18 cellular contexts compared by ENCODE assay signal in genomic region chr12:109466821-109467220, GRCh38. TPM values are rescaled to one million over a fixed set of nuclear protein-coding genes. Genes with fewer than 3 reads are reported as not detected.
A peak's percentile ranks its signal among the peaks of the same experiment; 100 is the strongest.
DNase-seq lines count a peak whose midpoint lies in the region; ATAC-seq and TF ChIP-seq lines count a peak whose summit lies in the region.
"Had no signal": no experiment of that assay in that cellular context is flagged by ENCODE, and none has a peak within 500 bp of the region (broad histone marks: within the 10 kb centered on the region; RNA-seq: fewer than 3 reads in every experiment).

No MANE protein-coding gene starts in this region.

- TF ChIP-seq CTCF in heart left ventricle (IDR thresholded peaks at IDR 0.05) (no peak), lower lobe of right lung (IDR thresholded peaks at IDR 0.05) (no peak), gastrocnemius medialis (IDR thresholded peaks at IDR 0.05 in 4 of 5, conservative IDR thresholded peaks at IDR 0.05 in 1 of 5) (no peak), uterus (IDR thresholded peaks at IDR 0.05) (no peak), glutamatergic neuron (IDR thresholded peaks at IDR 0.05; ENCODE audit: partially characterized antibody, unreplicated experiment) (no peak), MM.1S (IDR thresholded peaks at IDR 0.05; ENCODE audit: low read length) (no peak)

- H3K36me3 ChIP-seq in heart left ventricle (peaks cover 0 to 67% (median 27%) of the 10 kb centered on the region in 9 donors), lower lobe of right lung (peaks cover 64% of the 10 kb centered on the region), gastrocnemius medialis (peaks cover 0 to 31% of the 10 kb centered on the region in 2 donors), uterus (no peaks in the 10 kb centered on the region), MM.1S (replicated peaks; ENCODE audit: insufficient read depth, low read length) (no peaks in the 10 kb centered on the region)

- peaks cover 2% of the 10 kb centered on the region for H3K27me3 Mint-ChIP-seq in glutamatergic neuron (ENCODE audit: unreplicated experiment)
- H3K27me3 Mint-ChIP-seq: activated CD8-positive, alpha-beta memory T cell treated with anti-CD3 and anti-CD28 coated beads, Interleukin-2, amount 10 ng/mL, durations not matched to agents 7 days and 5 days had no signal

- peaks cover 59% of the 10 kb centered on the region for H3K79me2 ChIP-seq in MM.1S (ENCODE audit: low read length)

- H3K9me3 ChIP-seq in heart left ventricle (no peaks in the 10 kb centered on the region), lower lobe of right lung (no peaks in the 10 kb centered on the region), gastrocnemius medialis (no peaks in the 10 kb centered on the region), uterus (no peaks in the 10 kb centered on the region), MM.1S (replicated peaks; ENCODE audit: insufficient read depth, low read length) (no peaks in the 10 kb centered on the region)

- H3K9me2 ChIP-seq in MM.1S (replicated peaks; ENCODE audit: insufficient read depth, low read length): no peaks in the 10 kb centered on the region

- DNase-seq in heart left ventricle (no peak), left ventricle myocardium superior (no peak), lower lobe of right lung (no peak), gastrocnemius medialis (no peak), uterus (no peak), glutamatergic neuron (no peak), MM.1S (no peak), SK-N-DZ (ENCODE audit: low spot score) (no peak)
- DNase-seq: activated CD4-positive, alpha-beta T cell treated with anti-CD3 and anti-CD28 coated beads for 1 hour; activated CD8-positive, alpha-beta memory T cell treated with anti-CD3 and anti-CD28 coated beads, Interleukin-2, amount 10 ng/mL, durations not matched to agents 7 days and 5 days; cerebellar nuclear complex; EL; H9; NCI-H2029; NCI-H446; NK-92 treated with Interleukin-12 subunit alpha and Interleukin-12 subunit beta, amount 100 ng/mL, for 24 hours; stimulated activated naive CD4-positive, alpha-beta T cell had no signal

- TF ChIP-seq POLR2A in heart left ventricle (IDR thresholded peaks at IDR 0.05) (no peak), gastrocnemius medialis (IDR thresholded peaks at IDR 0.05) (no peak), uterus (IDR thresholded peaks at IDR 0.05) (no peak)

- H3K4me3 ChIP-seq in heart left ventricle (no peak overlapping the region), lower lobe of right lung (no peak overlapping the region), gastrocnemius medialis (no peak overlapping the region), uterus (no peak overlapping the region), MM.1S (ENCODE audit: low read length) (no peak overlapping the region)

- H3K27ac ChIP-seq in heart left ventricle (peak overlapping the region in 11 of 12 donors; percentile 59 to 100 (median 96)), lower lobe of right lung (peak overlapping the region; percentile 67), gastrocnemius medialis (peak overlapping the region; percentile 5 to 55 (median 24)), uterus (peak overlapping the region; percentile 94 to 97), MM.1S (ENCODE audit: low read length) (no peak overlapping the region)

- intact Hi-C loops in heart left ventricle (cut with DNase I): no loop called here
- intact Hi-C loops in left ventricle myocardium superior (cut with micrococcal nuclease): no loop called here
- intact Hi-C loops in lower lobe of right lung (cut with DNase I): no loop called here
- intact Hi-C loops in gastrocnemius medialis (cut with DNase I; ENCODE audit: low total_unique reads): no loop called here
- intact Hi-C loops in uterus (cut with DNase I; ENCODE audit: low total_unique reads): no loop called here

- H3K27me3 ChIP-seq in heart left ventricle (no peaks in the 10 kb centered on the region), lower lobe of right lung (ENCODE audit: low read depth) (no peaks in the 10 kb centered on the region), gastrocnemius medialis (no peaks in the 10 kb centered on the region), uterus (no peaks in the 10 kb centered on the region), MM.1S (replicated peaks; ENCODE audit: insufficient read depth, low read length) (no peaks in the 10 kb centered on the region)

- ATAC-seq in heart left ventricle: no peak
- no peak for ATAC-seq in left ventricle myocardium superior
- ATAC-seq in lower lobe of right lung: no peak
- ATAC-seq in gastrocnemius medialis: no peak
- ATAC-seq: activated CD8-positive, alpha-beta memory T cell treated with anti-CD3 and anti-CD28 coated beads, Interleukin-2, amount 10 ng/mL, durations not matched to agents 7 days and 5 days had no signal

- in situ Hi-C loops in gastrocnemius medialis (cut with MboI; ENCODE audit: low sequenced_read_pairs in 4 of 4): no loop called here

- no peak overlapping the region for H3K4me2 ChIP-seq in MM.1S (ENCODE audit: low read depth, low read length)

- 23 to 54% (median 47%) methylated on average over 2 to 3 of the region's 3 CpGs for WGBS in heart left ventricle, 4 donors

- H4K20me1 ChIP-seq in MM.1S (ENCODE audit: insufficient read depth, low read length): no peaks in the 10 kb centered on the region

- H3K4me3 Mint-ChIP-seq in glutamatergic neuron (ENCODE audit: unreplicated experiment): no peak overlapping the region
- H3K4me3 Mint-ChIP-seq: activated CD8-positive, alpha-beta memory T cell treated with anti-CD3 and anti-CD28 coated beads, Interleukin-2, amount 10 ng/mL, durations not matched to agents 7 days and 5 days; H9; nephron had no signal

- no peak overlapping the region for H3K9ac ChIP-seq in MM.1S (ENCODE audit: low read length)

- H3K27ac Mint-ChIP-seq in glutamatergic neuron (ENCODE audit: unreplicated experiment): no peak overlapping the region
- H3K27ac Mint-ChIP-seq: activated CD8-positive, alpha-beta memory T cell treated with anti-CD3 and anti-CD28 coated beads, Interleukin-2, amount 10 ng/mL, durations not matched to agents 7 days and 5 days had no signal

- H3K9me3 Mint-ChIP-seq in glutamatergic neuron (ENCODE audit: unreplicated experiment): peaks cover 4% of the 10 kb centered on the region
- H3K9me3 Mint-ChIP-seq: H9, nephron had no signal

- H3K36me3 Mint-ChIP-seq in glutamatergic neuron (ENCODE audit: unreplicated experiment): no peaks in the 10 kb centered on the region

- peaks cover 48 to 92% (median 79%) of the 10 kb centered on the region in 12 donors for H3K4me1 ChIP-seq in heart left ventricle
- H3K4me1 ChIP-seq in lower lobe of right lung: peaks cover 97% of the 10 kb centered on the region
- H3K4me1 ChIP-seq in gastrocnemius medialis: peaks cover 43 to 57% of the 10 kb centered on the region in 2 donors
- peaks cover 17 to 49% of the 10 kb centered on the region in 2 donors for H3K4me1 ChIP-seq in uterus
- no peaks in the 10 kb centered on the region for H3K4me1 ChIP-seq in MM.1S (ENCODE audit: low read length)

- no peak overlapping the region for H2AFZ ChIP-seq in MM.1S (ENCODE audit: low read length)

- H3K4me1 Mint-ChIP-seq in glutamatergic neuron (ENCODE audit: low read depth, unreplicated experiment): peaks cover 41% of the 10 kb centered on the region

- no peaks in the 10 kb centered on the region for H3F3A ChIP-seq in MM.1S (ENCODE audit: insufficient read depth, low read length)

RNA-seq across cellular contexts. Expression of gene KCTD10, which starts 10.3 kb away (rescaled TPM):
- total RNA-seq in heart left ventricle (10 to 100 TPM; 20.8 to 52.3 (median 37.1) TPM), left ventricle myocardium superior (29.8 TPM), lower lobe of right lung (61.4 TPM), gastrocnemius medialis (10 to 100 TPM in 3 of 4 donors, 1 to 10 TPM in 1; 7.5 to 14.8 (median 10.6) TPM), uterus (10 to 100 TPM; 38.2 to 88.4 (median 63.6) TPM), glutamatergic neuron (ENCODE audit: unreplicated experiment) (95.2 TPM)
- 10 to 100 TPM in 1 of 2 donors, 1 to 10 TPM in 1; 9.5 to 47.6 TPM for polyA plus RNA-seq in heart left ventricle
- 21.1 and 33.0 TPM in 2 replicates for polyA plus RNA-seq in SK-N-DZ (2014; cell fraction: cytosol; rRNA removed)
- polyA plus RNA-seq in SK-N-DZ (2014; cell fraction: nucleus; rRNA removed): 12.8 and 21.9 TPM in 2 replicates

RNA-seq across cellular contexts. Expression of gene UBE3B, which starts 10.6 kb away (rescaled TPM):
- total RNA-seq in heart left ventricle (10 to 100 TPM; 45.7 to 82.7 (median 53.8) TPM), left ventricle myocardium superior (58.1 TPM), lower lobe of right lung (40.1 TPM), gastrocnemius medialis (10 to 100 TPM; 44.8 to 58.2 (median 55.9) TPM), uterus (10 to 100 TPM; 14.7 to 64.2 (median 30.7) TPM), glutamatergic neuron (ENCODE audit: unreplicated experiment) (44.2 TPM)
- 10 to 100 TPM; 19.1 to 24.4 TPM for polyA plus RNA-seq in heart left ventricle
- 15.8 and 20.6 TPM in 2 replicates for polyA plus RNA-seq in SK-N-DZ (2014; cell fraction: cytosol; rRNA removed)
- polyA plus RNA-seq in SK-N-DZ (2014; cell fraction: nucleus; rRNA removed): 39.4 and 61.3 TPM in 2 replicates
